In the genomic region with DNA sequence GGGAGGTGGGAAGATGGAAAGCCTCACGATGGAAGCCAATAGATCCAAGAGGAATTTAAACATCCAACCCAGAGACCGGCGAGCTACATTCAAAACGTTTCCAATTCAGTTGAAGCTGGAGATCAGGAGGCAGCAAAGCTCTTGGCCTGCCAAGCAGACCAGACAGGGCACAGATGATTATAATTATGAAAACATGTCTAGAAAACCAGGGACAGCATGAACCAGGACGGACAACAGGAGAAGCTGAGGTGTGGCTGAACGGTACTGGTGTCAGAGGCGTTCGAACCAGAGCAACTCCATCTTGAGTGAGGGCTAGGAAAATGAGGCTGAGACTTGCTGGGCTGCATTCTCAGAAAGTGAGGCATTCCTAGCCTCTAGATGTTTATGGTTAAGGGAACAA, we compare ENCODE assay signal across 18 cellular contexts. TPM values are rescaled to one million over a fixed set of nuclear protein-coding genes. Genes with fewer than 3 reads are reported as not detected.
"Had no signal": no experiment of that assay in that cellular context is flagged by ENCODE, and none has a peak within 500 bp of the region (broad histone marks: within the 10 kb centered on the region; RNA-seq: fewer than 3 reads in every experiment).

No MANE protein-coding gene starts in this region.

- H3K4me1 Mint-ChIP-seq: immature natural killer cell had no signal

- H3K36me3 ChIP-seq: gastrocnemius medialis, left lung, neutrophil, sigmoid colon had no signal

- H3K4me3 ChIP-seq: gastrocnemius medialis, left lung, lung, psoas muscle, sigmoid colon, skin epidermis had no signal

- ATAC-seq: esophagus mucosa; gastrocnemius medialis; left lung; naive thymus-derived CD4-positive, alpha-beta T cell; psoas muscle had no signal

- H3K27ac Mint-ChIP-seq: immature natural killer cell; naive thymus-derived CD4-positive, alpha-beta T cell had no signal

- DNase-seq: cortex of kidney; effector memory CD4-positive, alpha-beta T cell; gastrocnemius medialis; glutamatergic neuron; immature natural killer cell; left lung; mesendoderm; naive thymus-derived CD4-positive, alpha-beta T cell; nephron progenitor cell; psoas muscle; retina; sigmoid colon; stimulated activated CD4-positive, alpha-beta T cell treated with anti-CD3 and anti-CD28 coated beads, Interleukin-2, amount 100 ng/mL, for 48 hours; stimulated activated naive CD4-positive, alpha-beta T cell treated with Interleukin-2 at 50 U/mL for 16 hours had no signal

- H3K27ac ChIP-seq: gastrocnemius medialis, left lung, neutrophil, psoas muscle, sigmoid colon had no signal

- H3K4me3 Mint-ChIP-seq: immature natural killer cell; naive thymus-derived CD4-positive, alpha-beta T cell; nephron progenitor cell had no signal

- H3K9me3 Mint-ChIP-seq: naive thymus-derived CD4-positive, alpha-beta T cell; nephron progenitor cell had no signal

- H3K4me1 ChIP-seq: gastrocnemius medialis, left lung, psoas muscle had no signal

- H3K27me3 ChIP-seq: gastrocnemius medialis, left lung, sigmoid colon had no signal

- H3K9me3 ChIP-seq: gastrocnemius medialis, left lung, neutrophil, psoas muscle, sigmoid colon had no signal

- H3K36me3 Mint-ChIP-seq: immature natural killer cell; naive thymus-derived CD4-positive, alpha-beta T cell had no signal

RNA-seq across cellular contexts. Expression of gene HECW2, which starts 56.0 kb away (rescaled TPM):
- polyA plus RNA-seq: naive thymus-derived CD4-positive, alpha-beta T cell had no signal
